1 cellular context compared by ENCODE assay signal in the genomic region with DNA sequence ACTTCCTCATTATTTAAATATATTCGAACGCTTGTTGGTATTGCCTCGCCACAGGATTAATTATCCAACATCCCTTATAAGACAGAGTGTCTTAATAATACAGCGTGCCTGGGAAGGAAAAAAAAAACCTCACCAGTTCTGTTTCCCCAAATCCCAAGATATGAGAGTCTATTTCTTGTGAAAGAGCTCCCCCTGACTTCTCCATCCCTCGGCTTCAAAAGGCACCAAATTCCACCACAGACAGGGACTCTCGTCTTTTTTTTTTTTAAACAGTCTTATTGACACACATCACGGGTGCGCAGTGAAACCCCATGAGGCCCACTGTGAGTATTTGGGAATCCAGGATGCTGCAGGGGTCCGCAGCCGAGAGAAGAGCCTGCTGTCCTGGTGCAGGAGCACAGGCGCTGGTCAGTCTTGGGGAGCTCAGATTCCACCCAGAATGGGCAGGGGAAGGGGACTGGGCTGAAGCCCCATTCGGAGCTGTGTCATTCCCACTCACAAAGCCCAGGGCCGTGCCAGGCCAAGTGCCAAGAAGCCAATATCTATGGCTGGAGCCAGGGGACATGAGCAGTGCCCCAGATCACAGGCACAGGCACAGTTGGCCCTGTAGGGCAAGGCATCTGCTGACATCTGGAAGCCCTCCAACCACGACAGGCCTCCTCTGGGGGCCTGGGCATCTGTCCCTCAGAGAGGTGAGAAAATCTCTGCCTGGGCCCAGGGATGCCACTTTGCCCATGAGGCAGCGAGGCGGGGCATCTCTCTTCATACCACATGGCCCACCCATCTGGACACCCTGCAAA.
TF ChIP-seq lines count a peak whose summit lies in the region.

No MANE protein-coding gene starts in this region.

TF ChIP-seq in HepG2, 621 proteins besides CTCF, POLR2A, EP300 and RAD21 (continued from another document):
- TF ChIP-seq RBFOX2 (IDR thresholded peaks at IDR 0.05; ENCODE audit: low read depth, low read length) (no peak), NCOA2 (CRISPR knock-in tag; IDR thresholded peaks at IDR 0.05) (no peak), KDM5A (IDR thresholded peaks at IDR 0.05; ENCODE audit: borderline replicate concordance, low read length) (no peak), ZSCAN31 (CRISPR knock-in tag; IDR thresholded peaks at IDR 0.05; ENCODE audit: low read depth) (no peak), ZXDC (CRISPR knock-in tag; IDR thresholded peaks at IDR 0.05) (no peak), ZNF710 (CRISPR knock-in tag; IDR thresholded peaks at IDR 0.05; ENCODE audit: borderline replicate concordance) (no peak), HNRNPL (IDR thresholded peaks at IDR 0.05; ENCODE audit: low read depth, low read length) (no peak), SRF (IDR thresholded peaks at IDR 0.05; ENCODE audit: low read depth, low read length) (no peak), ZBTB8A (CRISPR knock-in tag; IDR thresholded peaks at IDR 0.05; ENCODE audit: borderline replicate concordance, low read depth) (no peak), SIN3B (IDR thresholded peaks at IDR 0.05; ENCODE audit: low read length) (no peak), ZNF609 (CRISPR knock-in tag; IDR thresholded peaks at IDR 0.05; ENCODE audit: borderline replicate concordance) (no peak), GFI1 (CRISPR knock-in tag; IDR thresholded peaks at IDR 0.05; ENCODE audit: borderline replicate concordance) (no peak), ZBTB3 (CRISPR knock-in tag; IDR thresholded peaks at IDR 0.05; ENCODE audit: borderline replicate concordance, low read depth) (no peak)
- TF ChIP-seq, protein P1, sequence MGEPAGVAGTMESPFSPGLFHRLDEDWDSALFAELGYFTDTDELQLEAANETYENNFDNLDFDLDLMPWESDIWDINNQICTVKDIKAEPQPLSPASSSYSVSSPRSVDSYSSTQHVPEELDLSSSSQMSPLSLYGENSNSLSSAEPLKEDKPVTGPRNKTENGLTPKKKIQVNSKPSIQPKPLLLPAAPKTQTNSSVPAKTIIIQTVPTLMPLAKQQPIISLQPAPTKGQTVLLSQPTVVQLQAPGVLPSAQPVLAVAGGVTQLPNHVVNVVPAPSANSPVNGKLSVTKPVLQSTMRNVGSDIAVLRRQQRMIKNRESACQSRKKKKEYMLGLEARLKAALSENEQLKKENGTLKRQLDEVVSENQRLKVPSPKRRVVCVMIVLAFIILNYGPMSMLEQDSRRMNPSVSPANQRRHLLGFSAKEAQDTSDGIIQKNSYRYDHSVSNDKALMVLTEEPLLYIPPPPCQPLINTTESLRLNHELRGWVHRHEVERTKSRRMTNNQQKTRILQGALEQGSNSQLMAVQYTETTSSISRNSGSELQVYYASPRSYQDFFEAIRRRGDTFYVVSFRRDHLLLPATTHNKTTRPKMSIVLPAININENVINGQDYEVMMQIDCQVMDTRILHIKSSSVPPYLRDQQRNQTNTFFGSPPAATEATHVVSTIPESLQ (CRISPR knock-in tag; conservative IDR thresholded peaks at IDR 0.05), result no peak
- TF ChIP-seq, protein P2, sequence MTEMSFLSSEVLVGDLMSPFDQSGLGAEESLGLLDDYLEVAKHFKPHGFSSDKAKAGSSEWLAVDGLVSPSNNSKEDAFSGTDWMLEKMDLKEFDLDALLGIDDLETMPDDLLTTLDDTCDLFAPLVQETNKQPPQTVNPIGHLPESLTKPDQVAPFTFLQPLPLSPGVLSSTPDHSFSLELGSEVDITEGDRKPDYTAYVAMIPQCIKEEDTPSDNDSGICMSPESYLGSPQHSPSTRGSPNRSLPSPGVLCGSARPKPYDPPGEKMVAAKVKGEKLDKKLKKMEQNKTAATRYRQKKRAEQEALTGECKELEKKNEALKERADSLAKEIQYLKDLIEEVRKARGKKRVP (CRISPR knock-in tag; IDR thresholded peaks at IDR 0.05), result no peak
- TF ChIP-seq, protein P3, sequence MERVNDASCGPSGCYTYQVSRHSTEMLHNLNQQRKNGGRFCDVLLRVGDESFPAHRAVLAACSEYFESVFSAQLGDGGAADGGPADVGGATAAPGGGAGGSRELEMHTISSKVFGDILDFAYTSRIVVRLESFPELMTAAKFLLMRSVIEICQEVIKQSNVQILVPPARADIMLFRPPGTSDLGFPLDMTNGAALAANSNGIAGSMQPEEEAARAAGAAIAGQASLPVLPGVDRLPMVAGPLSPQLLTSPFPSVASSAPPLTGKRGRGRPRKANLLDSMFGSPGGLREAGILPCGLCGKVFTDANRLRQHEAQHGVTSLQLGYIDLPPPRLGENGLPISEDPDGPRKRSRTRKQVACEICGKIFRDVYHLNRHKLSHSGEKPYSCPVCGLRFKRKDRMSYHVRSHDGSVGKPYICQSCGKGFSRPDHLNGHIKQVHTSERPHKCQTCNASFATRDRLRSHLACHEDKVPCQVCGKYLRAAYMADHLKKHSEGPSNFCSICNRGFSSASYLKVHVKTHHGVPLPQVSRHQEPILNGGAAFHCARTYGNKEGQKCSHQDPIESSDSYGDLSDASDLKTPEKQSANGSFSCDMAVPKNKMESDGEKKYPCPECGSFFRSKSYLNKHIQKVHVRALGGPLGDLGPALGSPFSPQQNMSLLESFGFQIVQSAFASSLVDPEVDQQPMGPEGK (CRISPR knock-in tag; IDR thresholded peaks at IDR 0.05), result no peak
- TF ChIP-seq, protein P4, sequence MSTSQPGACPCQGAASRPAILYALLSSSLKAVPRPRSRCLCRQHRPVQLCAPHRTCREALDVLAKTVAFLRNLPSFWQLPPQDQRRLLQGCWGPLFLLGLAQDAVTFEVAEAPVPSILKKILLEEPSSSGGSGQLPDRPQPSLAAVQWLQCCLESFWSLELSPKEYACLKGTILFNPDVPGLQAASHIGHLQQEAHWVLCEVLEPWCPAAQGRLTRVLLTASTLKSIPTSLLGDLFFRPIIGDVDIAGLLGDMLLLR (CRISPR knock-in tag; IDR thresholded peaks at IDR 0.05), result no peak
